In the genomic region with DNA sequence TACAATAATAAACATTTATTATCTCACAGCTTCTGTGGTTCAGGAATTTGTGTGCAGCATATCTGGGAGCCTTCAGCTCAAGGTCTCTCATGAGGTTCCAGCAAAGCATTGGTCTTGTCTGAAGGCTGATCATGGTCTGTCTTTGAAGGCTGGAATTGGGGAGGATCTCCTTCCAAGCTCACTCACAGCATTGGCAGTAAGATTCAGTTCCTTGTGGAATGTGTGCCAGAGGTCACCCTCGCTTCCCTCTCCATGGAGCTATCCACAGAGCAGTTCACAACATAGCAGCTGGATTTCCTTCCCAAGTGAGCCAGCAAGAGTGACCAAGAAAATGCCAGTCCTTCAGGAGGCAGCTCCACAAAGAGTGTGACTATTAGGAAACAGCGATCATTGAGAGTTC, we compare ENCODE assay signal across 25 cellular contexts.
DNase-seq lines count a peak whose midpoint lies in the region; FAIRE-seq and TF ChIP-seq lines count a peak whose summit lies in the region.
"Had no signal": no experiment of that assay in that cellular context is flagged by ENCODE, and none has a peak within 500 bp of the region (broad histone marks: within the 10 kb centered on the region; RNA-seq: fewer than 3 reads in every experiment).

No MANE protein-coding gene starts in this region.

- H3K79me1 ChIP-seq in H1 (ENCODE audit: low read depth, low read length) = no peaks in the 10 kb centered on the region

- no peak overlapping the region for H3K23ac ChIP-seq in H1 (ENCODE audit: insufficient read length)

- no peak for FAIRE-seq in H1 (lab: Jason Lieb, UNC)
- FAIRE-seq: A549, D721Med, GM12891, GM18507, H54 had no signal

- H2BK20ac ChIP-seq in H1 (ENCODE audit: low read length) = no peak overlapping the region

- H4K8ac ChIP-seq in H1 (ENCODE audit: extremely low read depth, insufficient read depth, low read length) = 0 out of 2 replicates have a peak overlapping the region, but pooled peaks have one; percentile 71

- H3F3A ChIP-seq in smooth muscle cell (ENCODE audit: low read depth) = no peaks in the 10 kb centered on the region

- no peaks in the 10 kb centered on the region for H3K9me3 ChIP-seq in MG63
- no peaks in the 10 kb centered on the region for H3K9me3 ChIP-seq in H1 (ENCODE audit: insufficient read depth in 2 of 2, low read depth in 1 of 2, low read length in 1 of 2)
- H3K9me3 ChIP-seq in smooth muscle cell (replicated peaks; ENCODE audit: low read depth) = no peaks in the 10 kb centered on the region
- no peaks in the 10 kb centered on the region for H3K9me3 ChIP-seq in ovary
- H3K9me3 ChIP-seq: A549; BE2C; BLaER1 treated with 17β-estradiol and CSF1 and Interleukin-3, amounts not matched to agents 10 nM and 100 nM; HAP-1 had no signal

- intact Hi-C loops in ovary (cut with DNase I) = no loop called here

- TF ChIP-seq POLR2A in H1 (IDR thresholded peaks at IDR 0.05; ENCODE audit: control extremely low read depth in 1 of 2, low read depth in 2 of 2, low read length in 2 of 2) (no peak), ovary (IDR thresholded peaks at IDR 0.05) (no peak)

- H3K4me1 ChIP-seq in H1 (replicated peaks in 1 of 4; ENCODE audit: control insufficient read depth in 3 of 4, insufficient read depth in 4 of 4, low read length in 3 of 4) (no peaks in the 10 kb centered on the region), smooth muscle cell (ENCODE audit: low read depth) (no peaks in the 10 kb centered on the region), ovary (ENCODE audit: insufficient read depth) (no peaks in the 10 kb centered on the region)
- H3K4me1 ChIP-seq: BE2C; BLaER1 treated with 17β-estradiol and CSF1 and Interleukin-3, amounts not matched to agents 10 nM and 100 nM; HAP-1 had no signal

- TF ChIP-seq EP300 in H1 (IDR thresholded peaks at IDR 0.05; ENCODE audit: borderline replicate concordance in 1 of 2, low read depth in 2 of 2, low read length in 2 of 2) (no peak), ovary (IDR thresholded peaks at IDR 0.05) (no peak)

- H3K27me3 ChIP-seq in MG63 (0 out of 2 replicates have a peak, but pooled peaks cover 4% of the 10 kb centered on the region), H1 (replicated peaks in 1 of 4; ENCODE audit: control insufficient read depth in 3 of 4, extremely low read depth in 1 of 4, insufficient read depth in 3 of 4, low read length in 3 of 4) (no peaks in the 10 kb centered on the region), smooth muscle cell (ENCODE audit: low read depth) (no peaks in the 10 kb centered on the region), ovary (no peaks in the 10 kb centered on the region)
- H3K27me3 ChIP-seq: BE2C; BLaER1 treated with 17β-estradiol and CSF1 and Interleukin-3, amounts not matched to agents 10 nM and 100 nM had no signal

- H4K20me1 ChIP-seq in H1 (replicated peaks in 1 of 2; ENCODE audit: control insufficient read depth in 1 of 2, insufficient read depth in 2 of 2, low read length in 2 of 2) (no peaks in the 10 kb centered on the region), smooth muscle cell (ENCODE audit: low read depth) (no peaks in the 10 kb centered on the region)
- H4K20me1 ChIP-seq: BLaER1 treated with 17β-estradiol and CSF1 and Interleukin-3, amounts not matched to agents 10 nM and 100 nM had no signal

- CTCF ChIA-PET in H1 (lab: Charles Lee; ENCODE audit: partially characterized antibody) = interaction anchor here (0.5 to 1.2 kb wide), 4 partner anchors 14 to 225 kb away, joined by 3 to 5 read pairs (median 4); no protein-coding TSS in a partner anchor

- H4K5ac ChIP-seq in H1 (ENCODE audit: insufficient read length, low read depth, low read length) = no peak overlapping the region

- no peak overlapping the region for H3K4me3 ChIP-seq in MG63
- H3K4me3 ChIP-seq in H1 (ENCODE audit: extremely low read depth in 1 of 4, insufficient read depth in 2 of 4, low read depth in 3 of 4, low read length in 4 of 4) = no peak overlapping the region
- no peak overlapping the region for H3K4me3 ChIP-seq in smooth muscle cell
- H3K4me3 ChIP-seq in ovary = no peak overlapping the region
- H3K4me3 ChIP-seq: A549; BLaER1 treated with 17β-estradiol and CSF1 and Interleukin-3, amounts not matched to agents 10 nM and 100 nM; GM23338; HAP-1 had no signal

- H3K9ac ChIP-seq in H1 (replicated peaks in 1 of 4; ENCODE audit: extremely low read depth in 1 of 4, low read depth in 3 of 4, low read length in 3 of 4) (no peak overlapping the region), smooth muscle cell (ENCODE audit: low read depth) (no peak overlapping the region)
- H3K9ac ChIP-seq: BLaER1 treated with 17β-estradiol and CSF1 and Interleukin-3, amounts not matched to agents 10 nM and 100 nM had no signal

- H3K14ac ChIP-seq in H1 (ENCODE audit: insufficient read length) = no peak overlapping the region

- no peak overlapping the region for H3K4ac ChIP-seq in H1 (replicated peaks; ENCODE audit: insufficient read length, low read depth, low read length)

- no peaks in the 10 kb centered on the region for H3K79me2 ChIP-seq in H1 (ENCODE audit: control insufficient read depth in 1 of 2, insufficient read depth in 2 of 2, low read length in 2 of 2)
- no peaks in the 10 kb centered on the region for H3K79me2 ChIP-seq in smooth muscle cell (ENCODE audit: low read depth)

- no peak overlapping the region; the same call in 1 of the 2 replicates for H3K18ac ChIP-seq in H1 (ENCODE audit: extremely low read depth, low read length)

- no peaks in the 10 kb centered on the region for H3K23me2 ChIP-seq in H1 (ENCODE audit: low read depth, low read length)

- H2BK12ac ChIP-seq in H1 (ENCODE audit: low read depth, low read length) = no peak overlapping the region

- H2BK15ac ChIP-seq in H1 (ENCODE audit: low read length) = no peak overlapping the region

- H2AFZ ChIP-seq in H1 (ENCODE audit: low read length) (no peak overlapping the region), smooth muscle cell (ENCODE audit: low read depth) (peak overlapping the region; percentile 32)
- H2AFZ ChIP-seq: GM23338 had no signal

- no peak overlapping the region for H2AK5ac ChIP-seq in H1 (ENCODE audit: low read depth, low read length)

- no peak for TF ChIP-seq RAD21 in H1 (IDR thresholded peaks at IDR 0.05 in 1 of 2, conservative IDR thresholded peaks at IDR 0.05 in 1 of 2; ENCODE audit: low read depth in 2 of 2, low read length in 2 of 2)

- no peak overlapping the region for H3K27ac ChIP-seq in H1 (ENCODE audit: low read depth, low read length)
- no peak overlapping the region for H3K27ac ChIP-seq in smooth muscle cell (ENCODE audit: low read depth)
- no peak overlapping the region for H3K27ac ChIP-seq in ovary
- H3K27ac ChIP-seq: A549; BLaER1 treated with 17β-estradiol and CSF1 and Interleukin-3, amounts not matched to agents 10 nM and 100 nM had no signal

- H4K91ac ChIP-seq in H1 (replicated peaks; ENCODE audit: insufficient read length, low read length) = no peak overlapping the region

- H2BK5ac ChIP-seq in H1 (ENCODE audit: low read depth, low read length) = no peak overlapping the region

- no peak overlapping the region for H3K56ac ChIP-seq in H1 (replicated peaks; ENCODE audit: insufficient read length, low read depth, low read length)

- H3K36me3 ChIP-seq in MG63 (no peaks in the 10 kb centered on the region), H1 (ENCODE audit: control insufficient read depth in 2 of 4, insufficient read depth in 4 of 4, low read length in 3 of 4) (no peaks in the 10 kb centered on the region), smooth muscle cell (ENCODE audit: low read depth) (no peaks in the 10 kb centered on the region), ovary (no peaks in the 10 kb centered on the region)
- H3K36me3 ChIP-seq: BE2C; BLaER1 treated with 17β-estradiol and CSF1 and Interleukin-3, amounts not matched to agents 10 nM and 100 nM; HAP-1 had no signal

- peak; percentile 1 for DNase-seq in MG63
- no peak for DNase-seq in H1 (ENCODE audit: low read depth in 1 of 2, low spot score in 2 of 2)
- no peak for DNase-seq in smooth muscle cell (lab: John Stamatoyannopoulos, UW; ENCODE audit: unreplicated experiment)
- no peak for DNase-seq in ovary
- no peak for DNase-seq in activated gamma-delta T cell treated with Interleukin-2 at 50 U/mL for 16 hours
- no peak for DNase-seq in NCI-H1436 (lab: John Stamatoyannopoulos, UW)
- no peak for DNase-seq in activated gamma-delta T cell (lab: John Stamatoyannopoulos, UW)
- DNase-seq: 8988T; ACHN; AML-193; BE2C; CD4-positive, alpha-beta T cell; CD8-positive, alpha-beta memory T cell; DMS 273 treated with DMSO at 0.1 percent for 48 hours; DMS79; GF-D8; HFFc6 had no signal

- POLR2A ChIA-PET in H1 (lab: Charles Lee; ENCODE audit: partially characterized antibody) = no interaction called here

- no peak overlapping the region for H2BK120ac ChIP-seq in H1 (replicated peaks; ENCODE audit: low read depth, low read length)

- H3K4me2 ChIP-seq in H1 (ENCODE audit: insufficient read depth in 1 of 2, low read depth in 2 of 2, low read length in 2 of 2) = no peak overlapping the region
- H3K4me2 ChIP-seq in smooth muscle cell = no peak overlapping the region
- H3K4me2 ChIP-seq: A549; BLaER1 treated with 17β-estradiol and CSF1 and Interleukin-3, amounts not matched to agents 10 nM and 100 nM; GM23338 had no signal

- TF ChIP-seq CTCF in H1 (IDR thresholded peaks at IDR 0.05; ENCODE audit: control extremely low read depth in 1 of 3, insufficient read depth in 1 of 3, low read depth in 1 of 3, low read length in 3 of 3) (no peak), smooth muscle cell (IDR thresholded peaks at IDR 0.05; ENCODE audit: borderline replicate concordance, insufficient read depth, poor library complexity, severe bottlenecking) (no peak), ovary (IDR thresholded peaks at IDR 0.05) (no peak)

- WGBS in H1 (ENCODE audit: extremely low coverage in 1 of 2, insufficient coverage in 1 of 2, insufficient read length in 1 of 2, insufficient replicate concordance in 2 of 2, low coverage in 1 of 2, low lambda C conversion rate in 2 of 2, missing lambda C conversion rate in 1 of 2), 2 experiments = 90% methylated on average over 2 of the region's 2 CpGs; no CpG with 5 or more reads in 1 of the 2 experiments
- WGBS in smooth muscle cell (ENCODE audit: low lambda C conversion rate) = 65% methylated on average over 2 of the region's 2 CpGs
- 52 to 70% (median 53%) methylated on average over 2 of the region's 2 CpGs for WGBS in ovary, 3 donors

TF ChIP-seq in H1, 55 proteins besides CTCF, POLR2A, EP300 and RAD21 (continues in another document):
- no peak for TF ChIP-seq KDM5A (IDR thresholded peaks at IDR 0.05; ENCODE audit: low read length)
- TF ChIP-seq JUN (IDR thresholded peaks at IDR 0.05; ENCODE audit: low read depth, low read length) = no peak
- no peak for TF ChIP-seq SRF (IDR thresholded peaks at IDR 0.05; ENCODE audit: low read depth, low read length)
- TF ChIP-seq RXRA (IDR thresholded peaks at IDR 0.05; ENCODE audit: insufficient read depth, low read depth, low read length) = no peak
- no peak for TF ChIP-seq EGR1 (IDR thresholded peaks at IDR 0.05; ENCODE audit: borderline replicate concordance, low read depth, low read length)
- TF ChIP-seq JUND (IDR thresholded peaks at IDR 0.05; ENCODE audit: low read length) = no peak
- no peak for TF ChIP-seq ASH2L (IDR thresholded peaks at IDR 0.05; ENCODE audit: low read length)
